Comparison of ENCODE assay signal across 9 cellular contexts in genomic region chr9:126773004-126773607, GRCh38. TPM values are rescaled to one million over a fixed set of nuclear protein-coding genes. Genes with fewer than 3 reads are reported as not detected.
DNase-seq lines count a peak whose midpoint lies in the region; ATAC-seq and TF ChIP-seq lines count a peak whose summit lies in the region.
"Had no signal": no experiment of that assay in that cellular context is flagged by ENCODE, and none has a peak within 500 bp of the region (broad histone marks: within the 10 kb centered on the region; RNA-seq: fewer than 3 reads in every experiment).

No MANE protein-coding gene starts in this region.

- H3K36me3 Mint-ChIP-seq in activated T-helper 17 cell treated with anti-CD3 and anti-CD28 coated beads, Interleukin-2, amount 50 U/mL, for 72 hours (ENCODE audit: low read depth): no peaks in the 10 kb centered on the region
- H3K36me3 Mint-ChIP-seq: activated naive CD4-positive, alpha-beta T cell treated with anti-CD3 and anti-CD28 coated beads, Interleukin-2, amount 50 U/mL, for 24 hours had no signal

- DNase-seq in GM10248 (ENCODE audit: extremely low spot score) (no peak), RPMI8226 (peak; percentile 53), foreskin fibroblast (peak; percentile 9 to 26), left colon (no peak)
- no peak for DNase-seq in stimulated activated naive CD4-positive, alpha-beta T cell (lab: John Stamatoyannopoulos, UW)

- POLR2A ChIA-PET in GM10248 (lab: Yijun Ruan, JAX): no interaction called here

- no peaks in the 10 kb centered on the region for H3K9me3 Mint-ChIP-seq in activated T-helper 17 cell treated with anti-CD3 and anti-CD28 coated beads, Interleukin-2, amount 50 U/mL, for 72 hours
- H3K9me3 Mint-ChIP-seq: activated naive CD4-positive, alpha-beta T cell treated with anti-CD3 and anti-CD28 coated beads, Interleukin-2, amount 50 U/mL, for 24 hours had no signal

- no peak overlapping the region for H3K4me3 ChIP-seq in foreskin fibroblast (ENCODE audit: low read depth in 1 of 2, low read length in 2 of 2)

- ATAC-seq in GM21515 (IDR thresholded peaks at IDR 0.05; ENCODE audit: unreplicated experiment) (no peak), left colon (no peak)
- ATAC-seq in activated T-helper 17 cell treated with anti-CD3 and anti-CD28 coated beads, Interleukin-2, amount 50 U/mL, for 72 hours (replicated peaks): no peak

- no peak overlapping the region for H3K27ac ChIP-seq in 22Rv1

- H3K27me3 Mint-ChIP-seq in activated T-helper 17 cell treated with anti-CD3 and anti-CD28 coated beads, Interleukin-2, amount 50 U/mL, for 72 hours: peaks cover 14% of the 10 kb centered on the region

- no peak overlapping the region for H3K4me3 Mint-ChIP-seq in activated T-helper 17 cell treated with anti-CD3 and anti-CD28 coated beads, Interleukin-2, amount 50 U/mL, for 72 hours
- H3K4me3 Mint-ChIP-seq: activated naive CD4-positive, alpha-beta T cell treated with anti-CD3 and anti-CD28 coated beads, Interleukin-2, amount 50 U/mL, for 24 hours had no signal

- intact Hi-C loops in left colon (cut with DNase I, micrococcal nuclease): no loop called here

- CTCF ChIA-PET in GM10248 (lab: Yijun Ruan, JAX): interaction anchor here (0.7 to 20.3 kb wide), 4 partner anchors 15 to 66 kb away, joined by 3 to 499 read pairs (median 4); no protein-coding TSS in a partner anchor

- TF ChIP-seq CTCF in 22Rv1 (IDR thresholded peaks at IDR 0.05): peak; percentile 76
- TF ChIP-seq CTCF in GM10248 (IDR thresholded peaks at IDR 0.05; ENCODE audit: control extremely low read depth, extremely low read depth, low read depth, missing control alignments): peak; percentile 23
- peak; percentile 48 for TF ChIP-seq CTCF in foreskin fibroblast (IDR thresholded peaks at IDR 0.05; ENCODE audit: low read depth, low read length)

- H3K4me1 Mint-ChIP-seq in activated T-helper 17 cell treated with anti-CD3 and anti-CD28 coated beads, Interleukin-2, amount 50 U/mL, for 72 hours: no peaks in the 10 kb centered on the region
- H3K4me1 Mint-ChIP-seq: activated naive CD4-positive, alpha-beta T cell treated with anti-CD3 and anti-CD28 coated beads, Interleukin-2, amount 50 U/mL, for 24 hours had no signal

- H3K27ac Mint-ChIP-seq in activated T-helper 17 cell treated with anti-CD3 and anti-CD28 coated beads, Interleukin-2, amount 50 U/mL, for 72 hours: no peak overlapping the region
- H3K27ac Mint-ChIP-seq: activated naive CD4-positive, alpha-beta T cell treated with anti-CD3 and anti-CD28 coated beads, Interleukin-2, amount 50 U/mL, for 24 hours had no signal

RNA-seq across cellular contexts. Expression of gene ZBTB43, which starts 31.7 kb away (rescaled TPM):
- 10 to 100 TPM; 27.4 to 31.3 TPM for total RNA-seq in activated T-helper 17 cell treated with anti-CD3 and anti-CD28 coated beads, Interleukin-2, amount 50 U/mL, for 72 hours
- total RNA-seq in left colon: 10 to 100 TPM; 15.5 to 17.3 TPM

Comparison
In these comparisons a context has a peak if more than half of its experiments do, and no peak if none do; other contexts are left out.
1. CTCF ChIP-seq: peak in every context shown above with its lines; median percentile 76 in 22Rv1; 48 in foreskin fibroblast; 23 in GM10248.
2. DNase-seq: peak in RPMI8226 (single experiment) and foreskin fibroblast (2 of 2); none in GM10248 (single experiment), stimulated activated naive CD4-positive, alpha-beta T cell (0 of 6) and left colon (0 of 2).